ENCODE assay signal across 10 cellular contexts in the genomic region with DNA sequence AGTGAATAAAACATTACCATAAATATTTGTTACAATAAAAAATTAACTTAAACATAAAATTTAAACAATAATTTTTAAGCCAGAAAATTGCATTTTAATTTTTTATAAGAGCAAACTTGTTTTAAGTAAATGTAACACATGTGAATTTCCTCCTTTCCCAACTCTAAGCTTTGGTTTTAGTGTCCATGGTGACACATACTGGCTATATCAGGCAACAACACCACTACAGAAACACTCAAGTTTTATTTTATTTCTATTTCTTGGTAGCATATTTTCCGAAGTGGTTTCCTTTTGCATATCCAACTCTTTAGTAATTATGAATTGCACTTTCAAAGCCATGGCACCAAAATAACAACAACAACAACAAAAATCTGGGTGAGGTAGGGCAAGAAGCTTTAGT. TPM values are rescaled to one million over a fixed set of nuclear protein-coding genes. Genes with fewer than 3 reads are reported as not detected.
A peak's percentile ranks its signal among the peaks of the same experiment; 100 is the strongest.
DNase-seq lines count a peak whose midpoint lies in the region; ATAC-seq, FAIRE-seq and TF ChIP-seq lines count a peak whose summit lies in the region.
"Had no signal": no experiment of that assay in that cellular context is flagged by ENCODE, and none has a peak within 500 bp of the region (broad histone marks: within the 10 kb centered on the region; RNA-seq: fewer than 3 reads in every experiment).

No MANE protein-coding gene starts in this region.

- intact Hi-C loops in left lung (cut with DNase I) (no loop called here), vagina (cut with DNase I) (no loop called here)

- H3K9me3 Mint-ChIP-seq in activated naive CD8-positive, alpha-beta T cell (ENCODE audit: low read depth): peaks cover 20% of the 10 kb centered on the region

- H3K9me3 ChIP-seq in HUES48 (ENCODE audit: control insufficient read depth, insufficient read depth, low read length): no peaks in the 10 kb centered on the region
- no peaks in the 10 kb centered on the region for H3K9me3 ChIP-seq in left lung
- H3K9me3 ChIP-seq in vagina: no peaks in the 10 kb centered on the region

- peak; percentile 64 for TF ChIP-seq CTCF in D721Med (IDR thresholded peaks at IDR 0.05; ENCODE audit: insufficient read depth, missing control alignments)
- no peak for TF ChIP-seq CTCF in left lung (IDR thresholded peaks at IDR 0.05)
- TF ChIP-seq CTCF in vagina (IDR thresholded peaks at IDR 0.05): no peak

- peak; percentile 35 for FAIRE-seq in D721Med (lab: Jason Lieb, UNC)

- TF ChIP-seq POLR2A in vagina (IDR thresholded peaks at IDR 0.05): no peak

- H3K4me1 ChIP-seq in HUES48 (ENCODE audit: control insufficient read depth, insufficient read depth, low read length) (peaks cover 17% of the 10 kb centered on the region; the same call in 1 of the 2 replicates), left lung (peaks cover 7 to 23% of the 10 kb centered on the region in 2 donors), vagina (peaks cover 22% of the 10 kb centered on the region)

- H3K9ac ChIP-seq in HUES48 (ENCODE audit: low read depth, low read length): no peak overlapping the region

- DNase-seq in D721Med (ENCODE audit: insufficient read length, low spot score) (no peak), left lung (no peak), vagina (ENCODE audit: extremely low spot score in 2 of 2) (no peak)
- DNase-seq: KG1 had no signal

- peaks cover 22% of the 10 kb centered on the region for H3K36me3 Mint-ChIP-seq in activated naive CD8-positive, alpha-beta T cell

- peaks cover 60% of the 10 kb centered on the region for H3K4me1 Mint-ChIP-seq in activated naive CD8-positive, alpha-beta T cell (ENCODE audit: low read depth)

- no peaks in the 10 kb centered on the region for H3K27me3 Mint-ChIP-seq in activated naive CD8-positive, alpha-beta T cell

- H3K4me3 Mint-ChIP-seq in activated naive CD8-positive, alpha-beta T cell: peak overlapping the region; percentile 99

- H3K27ac Mint-ChIP-seq in activated naive CD8-positive, alpha-beta T cell: peak overlapping the region; percentile 96

- ATAC-seq in left lung (peak; percentile 23), GM21529 (IDR thresholded peaks at IDR 0.05; ENCODE audit: unreplicated experiment) (no peak), GM21737 (IDR thresholded peaks at IDR 0.05; ENCODE audit: unreplicated experiment) (no peak), GM19452 (IDR thresholded peaks at IDR 0.05; ENCODE audit: unreplicated experiment) (no peak)

- H3K27ac ChIP-seq in HUES48 (ENCODE audit: low read depth, low read length) (no peak overlapping the region), left lung (no peak overlapping the region), vagina (no peak overlapping the region)

- H3K36me3 ChIP-seq in HUES48 (ENCODE audit: control insufficient read depth, insufficient read depth, low read length) (no peaks in the 10 kb centered on the region; the same call in 1 of the 2 replicates), left lung (no peaks in the 10 kb centered on the region), vagina (no peaks in the 10 kb centered on the region)

- H3K27me3 ChIP-seq in HUES48 (ENCODE audit: control insufficient read depth, insufficient read depth, low read length): peaks cover 24% of the 10 kb centered on the region
- H3K27me3 ChIP-seq in left lung: peaks cover 40 to 85% of the 10 kb centered on the region in 2 donors
- no peaks in the 10 kb centered on the region for H3K27me3 ChIP-seq in vagina

- H3K4me3 ChIP-seq in HUES48 (ENCODE audit: low read depth, low read length) (peak overlapping the region; percentile 75; the same call in 1 of the 2 replicates), left lung (no peak overlapping the region), vagina (no peak overlapping the region)

RNA-seq across cellular contexts. Expression of a gene that starts 2.2 kb away (rescaled TPM):
- total RNA-seq in left lung (1 to 10 TPM in 1 of 2 donors, under 1 TPM in 1; 0.41 to 3.4 TPM), vagina (16.9 TPM)
- total RNA-seq: lung microvascular endothelial cell had no signal
